ENCODE assay signal across 24 cellular contexts in genomic region chr13:20815469-20815868, GRCh38. TPM values are rescaled to one million over a fixed set of nuclear protein-coding genes. Genes with fewer than 3 reads are reported as not detected.
DNase-seq lines count a peak whose midpoint lies in the region; ATAC-seq, FAIRE-seq and TF ChIP-seq lines count a peak whose summit lies in the region.
"Had no signal": no experiment of that assay in that cellular context is flagged by ENCODE, and none has a peak within 500 bp of the region (broad histone marks: within the 10 kb centered on the region; RNA-seq: fewer than 3 reads in every experiment).

No MANE protein-coding gene starts in this region.

- H3K4me1 Mint-ChIP-seq in astrocyte (ENCODE audit: low read depth, unreplicated experiment) = peaks cover 18% of the 10 kb centered on the region
- H3K4me1 Mint-ChIP-seq: GM23338, IgD-negative memory B cell had no signal

- no peak overlapping the region for H2BK120ac ChIP-seq in mesenchymal stem cell (ENCODE audit: low read depth, low read length)

- no peak for FAIRE-seq in astrocyte (lab: Jason Lieb, UNC)

- H3K9me3 ChIP-seq in left ventricle myocardium inferior (replicated peaks) (no peaks in the 10 kb centered on the region), astrocyte (ENCODE audit: insufficient read depth, low read depth, low read length) (no peaks in the 10 kb centered on the region), mesenchymal stem cell (ENCODE audit: control insufficient read depth, low read length) (no peaks in the 10 kb centered on the region), vagina (no peaks in the 10 kb centered on the region)
- H3K9me3 ChIP-seq: upper lobe of left lung had no signal

- no peak overlapping the region for H2BK12ac ChIP-seq in mesenchymal stem cell (ENCODE audit: low read length in 2 of 2)

- H2BK5ac ChIP-seq in mesenchymal stem cell (ENCODE audit: low read depth, low read length, poor library complexity, severe bottlenecking) = no peak overlapping the region

- H2BK15ac ChIP-seq in mesenchymal stem cell (ENCODE audit: low read depth, poor library complexity, severe bottlenecking) = no peak overlapping the region

- no peaks in the 10 kb centered on the region for H4K20me1 ChIP-seq in astrocyte (ENCODE audit: insufficient read depth, low read length)

- H2AFZ ChIP-seq in astrocyte (ENCODE audit: low read depth, low read length) (no peak overlapping the region), mesenchymal stem cell (ENCODE audit: low read depth, low read length) (no peak overlapping the region)
- H2AFZ ChIP-seq: GM23338 had no signal

- H4K91ac ChIP-seq in mesenchymal stem cell (ENCODE audit: low read length) = no peak overlapping the region

- H3K14ac ChIP-seq in mesenchymal stem cell (ENCODE audit: low read length in 2 of 2) = no peak overlapping the region

- H3K27ac ChIP-seq in left ventricle myocardium inferior (replicated peaks) = peak overlapping the region; percentile 83
- H3K27ac ChIP-seq in astrocyte (ENCODE audit: low read depth, low read length) = peak overlapping the region; percentile 92
- no peak overlapping the region for H3K27ac ChIP-seq in mesenchymal stem cell (ENCODE audit: low read length, poor library complexity, severe bottlenecking)
- peak overlapping the region; percentile 43 for H3K27ac ChIP-seq in vagina
- H3K27ac ChIP-seq: C4-2B had no signal

- intact Hi-C loops in left ventricle myocardium inferior (cut with micrococcal nuclease) (no loop called here), Right ventricle myocardium superior (cut with DNase I) (no loop called here), vagina (cut with DNase I) (no loop called here)

- H3K36me3 Mint-ChIP-seq in astrocyte (ENCODE audit: low read depth, unreplicated experiment) = peaks cover 12% of the 10 kb centered on the region

- no peak overlapping the region for H3K4ac ChIP-seq in mesenchymal stem cell (ENCODE audit: low read depth in 1 of 2, low read length in 2 of 2)

- H3K4me2 ChIP-seq in astrocyte (ENCODE audit: low read length) = peak overlapping the region; percentile 16
- H3K4me2 ChIP-seq in mesenchymal stem cell (ENCODE audit: low read length, poor library complexity, severe bottlenecking) = no peak overlapping the region
- H3K4me2 ChIP-seq: GM23338 had no signal

- no peak overlapping the region for H3K18ac ChIP-seq in mesenchymal stem cell (ENCODE audit: low read depth in 1 of 2, low read length in 2 of 2)

- peaks cover 81% of the 10 kb centered on the region for H3K4me1 ChIP-seq in left ventricle myocardium inferior
- H3K4me1 ChIP-seq in astrocyte (ENCODE audit: insufficient read depth, low read length) = peaks cover 22% of the 10 kb centered on the region
- H3K4me1 ChIP-seq in mesenchymal stem cell (ENCODE audit: control insufficient read depth, insufficient read depth, low read depth, low read length) = peaks cover 8% of the 10 kb centered on the region
- peaks cover 19% of the 10 kb centered on the region for H3K4me1 ChIP-seq in vagina

- no peak overlapping the region for H4K8ac ChIP-seq in mesenchymal stem cell (ENCODE audit: low read length)

- no peak overlapping the region for H3K23ac ChIP-seq in mesenchymal stem cell (ENCODE audit: low read length in 2 of 2)

- H3K36me3 ChIP-seq in left ventricle myocardium inferior (no peaks in the 10 kb centered on the region), astrocyte (ENCODE audit: insufficient read depth, low read length) (no peaks in the 10 kb centered on the region), mesenchymal stem cell (ENCODE audit: control insufficient read depth in 1 of 2, insufficient read depth in 2 of 2, low read depth in 1 of 2, low read length in 2 of 2) (peaks cover 0 to 3% of the 10 kb centered on the region in 2 experiments), vagina (no peaks in the 10 kb centered on the region)
- H3K36me3 ChIP-seq: upper lobe of left lung had no signal

- no peaks in the 10 kb centered on the region for H3K27me3 ChIP-seq in left ventricle myocardium inferior (ENCODE audit: low read depth)
- no peaks in the 10 kb centered on the region for H3K27me3 ChIP-seq in astrocyte (ENCODE audit: insufficient read depth, low read length)
- H3K27me3 ChIP-seq in mesenchymal stem cell (ENCODE audit: control insufficient read depth in 1 of 2, insufficient read depth in 1 of 2, low read length in 2 of 2) = no peaks in the 10 kb centered on the region
- H3K27me3 ChIP-seq in vagina = no peaks in the 10 kb centered on the region
- H3K27me3 ChIP-seq: upper lobe of left lung had no signal

- no peak for TF ChIP-seq CTCF in left ventricle myocardium inferior (IDR thresholded peaks at IDR 0.05; ENCODE audit: borderline replicate concordance)
- no peak for TF ChIP-seq CTCF in astrocyte (IDR thresholded peaks at IDR 0.05; ENCODE audit: insufficient read depth, low read depth, low read length)
- no peak for TF ChIP-seq CTCF in vagina (IDR thresholded peaks at IDR 0.05)

- H3K9ac ChIP-seq in astrocyte (ENCODE audit: low read length) (no peak overlapping the region), mesenchymal stem cell (ENCODE audit: low read length) (no peak overlapping the region)

- DNase-seq in left ventricle myocardium inferior (no peak), Right ventricle myocardium superior (no peak), astrocyte (ENCODE audit: low read depth) (peak; percentile 4), mesenchymal stem cell (peak; percentile 31), vagina (ENCODE audit: extremely low spot score in 2 of 2) (no peak)
- DNase-seq in stimulated activated CD4-positive, alpha-beta T cell treated with anti-CD3 and anti-CD28 coated beads, Interleukin-4, amount 100 ng/mL, for 1 hour = no peak
- DNase-seq: activated CD4-positive, alpha-beta T cell treated with anti-CD3 and anti-CD28 coated beads for 36 hours; activated naive CD4-positive, alpha-beta T cell treated with anti-CD3 and anti-CD28 coated beads, Interleukin-2, amount 50 U/mL, for 16 hours; activated T-cell treated with anti-CD3 and anti-CD28 coated beads, Interleukin-2, amount 50 U/mL, for 48 hours; effector memory CD4-positive, alpha-beta T cell; glutamatergic neuron; mesendoderm; naive B cell; NCI-H2171 treated with DMSO at 0.1 percent for 48 hours; NCI-H69; retina; SHP77; T-cell; upper lobe of left lung had no signal

- ATAC-seq in Right ventricle myocardium superior (ENCODE audit: poor library complexity) (no peak), HG03520 (IDR thresholded peaks at IDR 0.05; ENCODE audit: unreplicated experiment) (no peak), GM21529 (IDR thresholded peaks at IDR 0.05; ENCODE audit: unreplicated experiment) (no peak)
- ATAC-seq: activated CD4-positive, alpha-beta T cell treated with anti-CD3 and anti-CD28 coated beads for 36 hours; GM23338; T-cell had no signal

- no peak overlapping the region for H3K4me3 ChIP-seq in left ventricle myocardium inferior
- no peak overlapping the region for H3K4me3 ChIP-seq in astrocyte (ENCODE audit: insufficient read depth, low read depth, low read length)
- H3K4me3 ChIP-seq in mesenchymal stem cell (ENCODE audit: insufficient read depth in 1 of 2, low read depth in 1 of 2, low read length in 2 of 2) = no peak overlapping the region
- no peak overlapping the region for H3K4me3 ChIP-seq in vagina
- H3K4me3 ChIP-seq: GM23338, upper lobe of left lung had no signal

- peaks cover 5% of the 10 kb centered on the region for H3K79me2 ChIP-seq in astrocyte (ENCODE audit: insufficient read depth, low read length)

- WGBS in mesenchymal stem cell = no CpG with 5 or more reads among the region's 1 CpG

- H2AK5ac ChIP-seq in mesenchymal stem cell (ENCODE audit: low read length, severe bottlenecking) = no peak overlapping the region

- TF ChIP-seq POLR2A in vagina (IDR thresholded peaks at IDR 0.05) = no peak

- no peak overlapping the region for H3K27ac Mint-ChIP-seq in astrocyte (ENCODE audit: unreplicated experiment)
- H3K27ac Mint-ChIP-seq: activated CD4-positive, alpha-beta T cell treated with anti-CD3 and anti-CD28 coated beads for 36 hours; GM23338; IgD-negative memory B cell; T-cell had no signal

- H3K27me3 Mint-ChIP-seq in astrocyte (ENCODE audit: low read depth, unreplicated experiment) = no peaks in the 10 kb centered on the region
- H3K27me3 Mint-ChIP-seq: activated CD4-positive, alpha-beta T cell treated with anti-CD3 and anti-CD28 coated beads for 36 hours; IgD-negative memory B cell; naive B cell; T-cell had no signal

- H3K79me1 ChIP-seq in mesenchymal stem cell (replicated peaks; ENCODE audit: low read length, poor library complexity, severe bottlenecking) = peaks cover 19% of the 10 kb centered on the region

- no peaks in the 10 kb centered on the region for H3K9me3 Mint-ChIP-seq in astrocyte (ENCODE audit: unreplicated experiment)
- H3K9me3 Mint-ChIP-seq: GM23338, IgD-negative memory B cell, naive B cell, T-cell had no signal

- no peak overlapping the region for H3K4me3 Mint-ChIP-seq in astrocyte (ENCODE audit: unreplicated experiment)
- H3K4me3 Mint-ChIP-seq: activated CD4-positive, alpha-beta T cell treated with anti-CD3 and anti-CD28 coated beads for 36 hours; GM23338; IgD-negative memory B cell; naive B cell; T-cell had no signal

RNA-seq across cellular contexts. Expression of gene EEF1AKMT1, which starts 41.7 kb away (rescaled TPM):
- total RNA-seq in left ventricle myocardium inferior = 10.1 TPM
- 9.0 TPM for total RNA-seq in Right ventricle myocardium superior
- 6.7 and 7.1 TPM in 2 replicates for total RNA-seq in astrocyte
- polyA plus RNA-seq in mesenchymal stem cell (2013, experiment 1 of 2) = 5.9 TPM
- polyA plus RNA-seq in mesenchymal stem cell (2013, experiment 2 of 2) = 6.1 TPM
- 6.9 TPM for total RNA-seq in vagina

Comparison
In these comparisons a context has a peak if more than half of its experiments do, and no peak if none do; other contexts are left out.
1. DNase-seq: peak in astrocyte (single experiment) and mesenchymal stem cell (single experiment); none in left ventricle myocardium inferior (single experiment), Right ventricle myocardium superior (single experiment), vagina (0 of 2) and stimulated activated CD4-positive, alpha-beta T cell treated with anti-CD3 and anti-CD28 coated beads, Interleukin-4, amount 100 ng/mL, for 1 hour (single experiment).